ENCODE assay signal across 16 cellular contexts in genomic region chr19:843836-844299, GRCh38. TPM values are rescaled to one million over a fixed set of nuclear protein-coding genes. Genes with fewer than 3 reads are reported as not detected.
DNase-seq lines count a peak whose midpoint lies in the region; ATAC-seq, FAIRE-seq and TF ChIP-seq lines count a peak whose summit lies in the region.
"Had no signal": no experiment of that assay in that cellular context is flagged by ENCODE, and none has a peak within 500 bp of the region (broad histone marks: within the 10 kb centered on the region; RNA-seq: fewer than 3 reads in every experiment).

No MANE protein-coding gene starts in this region.

- peaks cover 53 to 65% of the 10 kb centered on the region in 2 donors for H3K27me3 Mint-ChIP-seq in stimulated activated naive B cell treated with anti-CD40 and anti-IgM and Interleukin-4, amounts not matched to agents 10 μg/mL and 1 μg/mL and 100 μg/mL, for 72 hours

- H3K9me3 ChIP-seq in HCT116 (ENCODE audit: control insufficient read depth in 1 of 2, insufficient read depth in 1 of 2, low read depth in 1 of 2, low read length in 2 of 2) (no peaks in the 10 kb centered on the region), iPS-18c (ENCODE audit: control insufficient read depth, insufficient read depth, low read length) (no peaks in the 10 kb centered on the region), skeletal muscle satellite cell (replicated peaks; ENCODE audit: low read length) (no peaks in the 10 kb centered on the region)
- H3K9me3 ChIP-seq: esophagus squamous epithelium had no signal

- no peak overlapping the region; the same call in 1 of the 2 replicates for H3K27ac ChIP-seq in HCT116 (ENCODE audit: low read depth, low read length)
- H3K27ac ChIP-seq in RWPE1: peak overlapping the region; percentile 92; the same call in 1 of the 2 replicates
- H3K27ac ChIP-seq: esophagus squamous epithelium, skin epidermis had no signal

- H3K27ac Mint-ChIP-seq in stimulated activated naive B cell treated with anti-CD40 and anti-IgM and Interleukin-4, amounts not matched to agents 10 μg/mL and 1 μg/mL and 100 μg/mL, for 72 hours: no peak overlapping the region
- H3K27ac Mint-ChIP-seq: immature natural killer cell had no signal

- peaks cover 0 to 5% of the 10 kb centered on the region in 2 donors for H3K9me3 Mint-ChIP-seq in stimulated activated naive B cell treated with anti-CD40 and anti-IgM and Interleukin-4, amounts not matched to agents 10 μg/mL and 1 μg/mL and 100 μg/mL, for 72 hours

- no peak for TF ChIP-seq CTCF in HCT116 (IDR thresholded peaks at IDR 0.05 in 2 of 3, conservative IDR thresholded peaks at IDR 0.05 in 1 of 3; ENCODE audit: borderline replicate concordance in 1 of 3, insufficient read depth in 1 of 3, low read depth in 2 of 3, low read length in 2 of 3)
- TF ChIP-seq CTCF in RWPE1 (conservative IDR thresholded peaks at IDR 0.05; ENCODE audit: low read depth): no peak

- no TSS peak for BruUV-seq in HCT116 (replicated peaks; lab: Mats Ljungman, UMichigan)

- peak overlapping the region; percentile 98 for H3K4me2 ChIP-seq in HCT116 (ENCODE audit: low read length)
- H3K4me2 ChIP-seq in skeletal muscle satellite cell (ENCODE audit: low read length): peak overlapping the region; percentile 25

- peaks cover 12 to 14% of the 10 kb centered on the region in 2 donors for H3K4me1 Mint-ChIP-seq in stimulated activated naive B cell treated with anti-CD40 and anti-IgM and Interleukin-4, amounts not matched to agents 10 μg/mL and 1 μg/mL and 100 μg/mL, for 72 hours

- intact Hi-C loops in HCT116 (cut with micrococcal nuclease): no loop called here

- no peak for TF ChIP-seq POLR2A in HCT116 (IDR thresholded peaks at IDR 0.05; ENCODE audit: borderline replicate concordance, extremely low read depth, insufficient read depth, insufficient read length)

- H3K9me2 ChIP-seq in HCT116 (ENCODE audit: insufficient read depth): no peaks in the 10 kb centered on the region

- POLR2A ChIA-PET in HCT116 (lab: Charles Lee): no interaction called here
- POLR2A ChIA-PET in RWPE1 (lab: Yijun Ruan, JAX; ENCODE audit: low non-redundant PET): no interaction called here

- no peaks in the 10 kb centered on the region for H3K79me2 ChIP-seq in HCT116 (ENCODE audit: insufficient read depth, low read length)

- no peak overlapping the region for H2AFZ ChIP-seq in HCT116 (ENCODE audit: low read depth, low read length, poor library complexity, severe bottlenecking)

- H3K36me3 ChIP-seq in HCT116 (ENCODE audit: control insufficient read depth in 1 of 2, insufficient read depth in 2 of 2, low read length in 2 of 2) (no peaks in the 10 kb centered on the region), skeletal muscle satellite cell (ENCODE audit: insufficient read depth, low read length) (no peaks in the 10 kb centered on the region)
- H3K36me3 ChIP-seq: esophagus squamous epithelium had no signal

- no peak for FAIRE-seq in GM19239 (lab: Jason Lieb, UNC)
- FAIRE-seq: RCC 7860 had no signal

- CTCF ChIA-PET in HCT116 (lab: Charles Lee) (no interaction called here), RWPE1 (lab: Yijun Ruan, JAX) (interaction anchor here (0.6 to 1.0 kb wide), 2 partner anchors 16 to 74 kb away, joined by 3 read pairs; no protein-coding TSS in a partner anchor)

- no peak overlapping the region for H3K4me3 Mint-ChIP-seq in stimulated activated naive B cell treated with anti-CD40 and anti-IgM and Interleukin-4, amounts not matched to agents 10 μg/mL and 1 μg/mL and 100 μg/mL, for 72 hours
- H3K4me3 Mint-ChIP-seq: immature natural killer cell had no signal

- H3K4me1 ChIP-seq in HCT116 (ENCODE audit: control insufficient read depth in 1 of 2, insufficient read depth in 2 of 2, low read length in 2 of 2) (peaks cover 12 to 19% of the 10 kb centered on the region in 2 experiments; a peak in 3 of 4 replicates), skeletal muscle satellite cell (ENCODE audit: control insufficient read depth, insufficient read depth, low read length) (peaks cover 8% of the 10 kb centered on the region)

- DNase-seq in HCT116 (ENCODE audit: low read depth, low spot score) (no peak), RWPE1 (ENCODE audit: low spot score) (no peak), GM19239 (ENCODE audit: insufficient read length, low spot score) (no peak)
- no peak for DNase-seq in stimulated activated naive B cell treated with anti-CD40 and anti-IgM and Interleukin-4, amounts not matched to agents 10 μg/mL and 1 μg/mL and 100 μg/mL, for 72 hours
- DNase-seq: activated CD4-positive, alpha-beta T cell treated with anti-CD3 and anti-CD28 coated beads, Interleukin-2, amount 50 U/mL, for 4 hours; activated effector memory CD4-positive, alpha-beta T cell treated with Interleukin-2 at 50 U/mL for 16 hours; esophagus squamous epithelium; immature natural killer cell; naive B cell had no signal

- no peaks in the 10 kb centered on the region; the same call in 1 of the 2 replicates for H3K27me3 ChIP-seq in HCT116 (ENCODE audit: insufficient read depth, low read length)
- H3K27me3 ChIP-seq in skeletal muscle satellite cell (ENCODE audit: control insufficient read depth, insufficient read depth, low read length): peaks cover 58% of the 10 kb centered on the region

- RAD21 ChIA-PET in HCT116 (lab: Charles Lee; ENCODE audit: low non-redundant PET in 1 of 2, low total read pairs in 2 of 2, uncharacterized antibody in 2 of 2, unreplicated experiment in 2 of 2): no interaction called here

- ATAC-seq in HCT116 (peak; percentile 57), GM19324 (IDR thresholded peaks at IDR 0.05; ENCODE audit: low FRiP score, unreplicated experiment) (no peak)
- no peak for ATAC-seq in stimulated activated naive B cell treated with anti-CD40 and anti-IgM and Interleukin-4, amounts not matched to agents 10 μg/mL and 1 μg/mL and 100 μg/mL, for 72 hours (replicated peaks)

- no peaks in the 10 kb centered on the region for H4K20me1 ChIP-seq in HCT116 (ENCODE audit: insufficient read depth)

- H3K9ac ChIP-seq in HCT116 (ENCODE audit: low read length) (peak overlapping the region; percentile 32; the same call in 1 of the 2 replicates), skeletal muscle satellite cell (ENCODE audit: low read depth, low read length) (no peak overlapping the region)

- TF ChIP-seq RAD21 in HCT116 (IDR thresholded peaks at IDR 0.05; ENCODE audit: low read depth): no peak

- H3K4me3 ChIP-seq in HCT116 (replicated peaks in 1 of 2; ENCODE audit: low read depth in 1 of 2, low read length in 2 of 2): peak overlapping the region; percentile 27 to 55
- H3K4me3 ChIP-seq in iPS-18c (ENCODE audit: insufficient read depth, low read depth, low read length): peak overlapping the region; percentile 43; the same call in 1 of the 2 replicates
- H3K4me3 ChIP-seq in skeletal muscle satellite cell (ENCODE audit: low read length): no peak overlapping the region

- H3K36me3 Mint-ChIP-seq in stimulated activated naive B cell treated with anti-CD40 and anti-IgM and Interleukin-4, amounts not matched to agents 10 μg/mL and 1 μg/mL and 100 μg/mL, for 72 hours: peaks cover 0 to 8% of the 10 kb centered on the region in 2 donors

TF ChIP-seq in HCT116, 20 proteins besides CTCF, POLR2A, EP300 and RAD21:
- no peak for TF ChIP-seq POLR2AphosphoS5 (IDR thresholded peaks at IDR 0.05; ENCODE audit: low read depth, low read length)
- no peak for TF ChIP-seq CEBPB (IDR thresholded peaks at IDR 0.05; ENCODE audit: low read depth)
- TF ChIP-seq, protein P1, sequence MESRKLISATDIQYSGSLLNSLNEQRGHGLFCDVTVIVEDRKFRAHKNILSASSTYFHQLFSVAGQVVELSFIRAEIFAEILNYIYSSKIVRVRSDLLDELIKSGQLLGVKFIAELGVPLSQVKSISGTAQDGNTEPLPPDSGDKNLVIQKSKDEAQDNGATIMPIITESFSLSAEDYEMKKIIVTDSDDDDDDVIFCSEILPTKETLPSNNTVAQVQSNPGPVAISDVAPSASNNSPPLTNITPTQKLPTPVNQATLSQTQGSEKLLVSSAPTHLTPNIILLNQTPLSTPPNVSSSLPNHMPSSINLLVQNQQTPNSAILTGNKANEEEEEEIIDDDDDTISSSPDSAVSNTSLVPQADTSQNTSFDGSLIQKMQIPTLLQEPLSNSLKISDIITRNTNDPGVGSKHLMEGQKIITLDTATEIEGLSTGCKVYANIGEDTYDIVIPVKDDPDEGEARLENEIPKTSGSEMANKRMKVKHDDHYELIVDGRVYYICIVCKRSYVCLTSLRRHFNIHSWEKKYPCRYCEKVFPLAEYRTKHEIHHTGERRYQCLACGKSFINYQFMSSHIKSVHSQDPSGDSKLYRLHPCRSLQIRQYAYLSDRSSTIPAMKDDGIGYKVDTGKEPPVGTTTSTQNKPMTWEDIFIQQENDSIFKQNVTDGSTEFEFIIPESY (IDR thresholded peaks at IDR 0.05; ENCODE audit: extremely low read depth, insufficient replicate concordance, low read length): no peak
- TF ChIP-seq, protein P2, sequence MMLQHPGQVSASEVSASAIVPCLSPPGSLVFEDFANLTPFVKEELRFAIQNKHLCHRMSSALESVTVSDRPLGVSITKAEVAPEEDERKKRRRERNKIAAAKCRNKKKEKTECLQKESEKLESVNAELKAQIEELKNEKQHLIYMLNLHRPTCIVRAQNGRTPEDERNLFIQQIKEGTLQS (IDR thresholded peaks at IDR 0.05): no peak
- TF ChIP-seq SIN3A (IDR thresholded peaks at IDR 0.05; ENCODE audit: low read depth): no peak
- TF ChIP-seq, protein P3, sequence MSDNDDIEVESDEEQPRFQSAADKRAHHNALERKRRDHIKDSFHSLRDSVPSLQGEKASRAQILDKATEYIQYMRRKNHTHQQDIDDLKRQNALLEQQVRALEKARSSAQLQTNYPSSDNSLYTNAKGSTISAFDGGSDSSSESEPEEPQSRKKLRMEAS (IDR thresholded peaks at IDR 0.05): no peak
- no peak for TF ChIP-seq EGR1 (IDR thresholded peaks at IDR 0.05; ENCODE audit: low read depth)
- no peak for TF ChIP-seq FOSL1 (IDR thresholded peaks at IDR 0.05; ENCODE audit: low read depth)
- no peak for TF ChIP-seq JUND (IDR thresholded peaks at IDR 0.05)
TF ChIP-seq in HCT116: peak in this region for 0.

RNA-seq across cellular contexts. Expression of gene PRTN3, which starts 3.1 kb away (rescaled TPM):
- total RNA-seq in HCT116 (2021; ENCODE audit: unreplicated experiment): 2.7 TPM
- 4.0 and 4.5 TPM in 2 replicates for polyA plus RNA-seq in HCT116 (2012)
- not detected in 2 replicates for total RNA-seq in skeletal muscle satellite cell (2012; rRNA removed)
- total RNA-seq: esophagus squamous epithelium; LHCN-M2; T-helper 2 cell treated with Interferon-gamma antibody and Interleukin-4, amounts not matched to agents 100 ng/mL and 5 ng/mL, for 36 hours had no signal
- polyA plus RNA-seq: immature natural killer cell had no signal

RNA-seq across cellular contexts. Expression of gene ELANE, which starts 8.2 kb away (rescaled TPM):
- total RNA-seq in HCT116 (2021; ENCODE audit: unreplicated experiment): not detected
- polyA plus RNA-seq in HCT116 (2012): not detected in 2 replicates
- total RNA-seq in skeletal muscle satellite cell (2012; rRNA removed): 0.51 TPM in 1 of 2 replicates, not detected in the other
- total RNA-seq: T-helper 2 cell treated with Interferon-gamma antibody and Interleukin-4, amounts not matched to agents 100 ng/mL and 5 ng/mL, for 36 hours had no signal
- polyA plus RNA-seq: immature natural killer cell had no signal

RNA-seq across cellular contexts. Expression of gene CFD, which starts 15.6 kb away (rescaled TPM):
- total RNA-seq in HCT116 (2021; ENCODE audit: unreplicated experiment): 80.2 TPM
- 89.9 and 105 TPM in 2 replicates for polyA plus RNA-seq in HCT116 (2012)
- 16.0 and 144 TPM in 2 replicates for total RNA-seq in skeletal muscle satellite cell (2012; rRNA removed)
- total RNA-seq: LHCN-M2 had no signal

RNA-seq across cellular contexts. Expression of gene AZU1, which starts 16.2 kb away (rescaled TPM):
- not detected for total RNA-seq in HCT116 (2021; ENCODE audit: unreplicated experiment)
- 0.05 and 0.10 TPM in 2 replicates for polyA plus RNA-seq in HCT116 (2012)
- total RNA-seq in skeletal muscle satellite cell (2012; rRNA removed): not detected in 2 replicates
- total RNA-seq: esophagus squamous epithelium; LHCN-M2; T-helper 2 cell treated with Interferon-gamma antibody and Interleukin-4, amounts not matched to agents 100 ng/mL and 5 ng/mL, for 36 hours had no signal
- polyA plus RNA-seq: immature natural killer cell had no signal

RNA-seq across cellular contexts. Expression of gene PLPPR3, which starts 22.1 kb away (rescaled TPM):
- total RNA-seq in HCT116 (2021; ENCODE audit: unreplicated experiment): 0.27 TPM
- polyA plus RNA-seq in HCT116 (2012): 0.05 and 0.10 TPM in 2 replicates
- not detected in 2 replicates for total RNA-seq in skeletal muscle satellite cell (2012; rRNA removed)
- total RNA-seq: esophagus squamous epithelium; LHCN-M2; T-helper 2 cell treated with Interferon-gamma antibody and Interleukin-4, amounts not matched to agents 100 ng/mL and 5 ng/mL, for 36 hours had no signal
- polyA plus RNA-seq: immature natural killer cell had no signal
